ENCODE assay signal across 1 cellular context in genomic region chr11:60059052-60059451, GRCh38.
TF ChIP-seq lines count a peak whose summit lies in the region.

No MANE protein-coding gene starts in this region.

TF ChIP-seq in GM12878, 131 proteins besides CTCF, POLR2A, EP300 and RAD21:
- TF ChIP-seq JUNB (IDR thresholded peaks at IDR 0.05) (peak; percentile 73), ZBED1 (IDR thresholded peaks at IDR 0.05; ENCODE audit: borderline replicate concordance) (no peak)
